ENCODE assay signal across 1 cellular context in genomic region chr17:31467502-31468256, GRCh38.
TF ChIP-seq lines count a peak whose summit lies in the region.

No MANE protein-coding gene starts in this region.

TF ChIP-seq in HepG2, 621 proteins besides CTCF, POLR2A, EP300 and RAD21 (continued from another document and continues in another):
- TF ChIP-seq SKI (IDR thresholded peaks at IDR 0.05; ENCODE audit: partially characterized antibody), result peak; percentile 24
- peak; percentile 98 for TF ChIP-seq THRA (CRISPR knock-in tag; IDR thresholded peaks at IDR 0.05; ENCODE audit: borderline replicate concordance)
- TF ChIP-seq BCL3 (CRISPR knock-in tag; IDR thresholded peaks at IDR 0.05), result peak; percentile 85; the same call in 1 of the 2 replicates
- TF ChIP-seq ZBTB40 (IDR thresholded peaks at IDR 0.05), result no peak
- peak; percentile 43 for TF ChIP-seq ZBTB40 (CRISPR knock-in tag; IDR thresholded peaks at IDR 0.05)
- TF ChIP-seq ZBTB49 (CRISPR knock-in tag; IDR thresholded peaks at IDR 0.05; ENCODE audit: borderline replicate concordance), result no peak
- no peak for TF ChIP-seq ZNF414 (CRISPR knock-in tag; IDR thresholded peaks at IDR 0.05)
- peak; percentile 64; the same call in 1 of the 2 replicates for TF ChIP-seq ZBTB7B (CRISPR knock-in tag; IDR thresholded peaks at IDR 0.05)
- TF ChIP-seq ZNF337 (CRISPR knock-in tag; IDR thresholded peaks at IDR 0.05; ENCODE audit: borderline replicate concordance, low read depth), result peak; percentile 89; the same call in 1 of the 2 replicates
- TF ChIP-seq SP5 (CRISPR knock-in tag; IDR thresholded peaks at IDR 0.05; ENCODE audit: borderline replicate concordance, low read depth), result peak; percentile 36; the same call in 1 of the 2 replicates
- TF ChIP-seq MED13 (CRISPR knock-in tag; IDR thresholded peaks at IDR 0.05), result no peak; the same call in 1 of the 2 replicates
- no peak for TF ChIP-seq ZNF512 (CRISPR knock-in tag; IDR thresholded peaks at IDR 0.05)
- 0 out of 2 replicates have a peak, but pooled peaks have one; percentile 51 for TF ChIP-seq ZNF510 (CRISPR knock-in tag; IDR thresholded peaks at IDR 0.05; ENCODE audit: low read depth)
- TF ChIP-seq POGZ (CRISPR knock-in tag; IDR thresholded peaks at IDR 0.05), result 0 out of 2 replicates have a peak, but pooled peaks have one; percentile 26
- TF ChIP-seq MAX (IDR thresholded peaks at IDR 0.05), result peak; percentile 33; the same call in 1 of the 2 replicates
- TF ChIP-seq IKZF4 (CRISPR knock-in tag; IDR thresholded peaks at IDR 0.05; ENCODE audit: borderline replicate concordance, low read depth, not compliant biosample characterization), result peak; percentile 53
- TF ChIP-seq AKAP8 (CRISPR knock-in tag; IDR thresholded peaks at IDR 0.05), result no peak
- TF ChIP-seq ZNF264 (CRISPR knock-in tag; IDR thresholded peaks at IDR 0.05), result 0 out of 2 replicates have a peak, but pooled peaks have one; percentile 51
- TF ChIP-seq POLR2G (IDR thresholded peaks at IDR 0.05; ENCODE audit: low read depth, low read length), result peak; percentile 46
- TF ChIP-seq POLR2AphosphoS5 (IDR thresholded peaks at IDR 0.05; ENCODE audit: low read depth, low read length), result peak; percentile 48
- TF ChIP-seq ATAD3A (CRISPR knock-in tag; IDR thresholded peaks at IDR 0.05), result no peak
- peak; percentile 47; the same call in 1 of the 2 replicates for TF ChIP-seq NR2C2 (CRISPR knock-in tag; IDR thresholded peaks at IDR 0.05; ENCODE audit: borderline replicate concordance)
- 0 out of 2 replicates have a peak, but pooled peaks have one; percentile 69 for TF ChIP-seq ZSCAN29 (CRISPR knock-in tag; conservative IDR thresholded peaks at IDR 0.05)
- TF ChIP-seq ZNF292 (CRISPR knock-in tag; IDR thresholded peaks at IDR 0.05; ENCODE audit: borderline replicate concordance, low read depth), result peak; percentile 95
- TF ChIP-seq GLI4 (CRISPR knock-in tag; IDR thresholded peaks at IDR 0.05; ENCODE audit: borderline replicate concordance), result 0 out of 2 replicates have a peak, but pooled peaks have one; percentile 77
- no peak for TF ChIP-seq HNF1A (IDR thresholded peaks at IDR 0.05; ENCODE audit: low read depth)
- TF ChIP-seq HNF1A (CRISPR knock-in tag; IDR thresholded peaks at IDR 0.05; ENCODE audit: borderline replicate concordance), result peak; percentile 48; the same call in 1 of the 2 replicates
- TF ChIP-seq ZNF558 (CRISPR knock-in tag; IDR thresholded peaks at IDR 0.05; ENCODE audit: borderline replicate concordance), result 0 out of 2 replicates have a peak, but pooled peaks have one; percentile 38
- TF ChIP-seq FOXP4 (CRISPR knock-in tag; IDR thresholded peaks at IDR 0.05), result peak; percentile 72; the same call in 1 of the 2 replicates
